21 cellular contexts compared by ENCODE assay signal in genomic region chr1:230985711-230986110, GRCh38. TPM values are rescaled to one million over a fixed set of nuclear protein-coding genes. Genes with fewer than 3 reads are reported as not detected.
DNase-seq lines count a peak whose midpoint lies in the region; TF ChIP-seq lines count a peak whose summit lies in the region.
"Had no signal": no experiment of that assay in that cellular context is flagged by ENCODE, and none has a peak within 500 bp of the region (broad histone marks: within the 10 kb centered on the region; RNA-seq: fewer than 3 reads in every experiment).

No MANE protein-coding gene starts in this region.

- H3K27ac ChIP-seq in endodermal cell (ENCODE audit: low read depth, low read length) (no peak overlapping the region), transverse colon (peak overlapping the region; percentile 68 to 80 (median 74))
- H3K27ac ChIP-seq: C4-2B, GM23248, KMS-11, PC-9, SJCRH30 had no signal

- intact Hi-C loops in transverse colon (cut with DNase I; ENCODE audit: low total_unique reads) = no loop called here

- DNase-seq in ELF-1 (ENCODE audit: low read depth, low spot score) = peak; percentile 12
- no peak for DNase-seq in endodermal cell
- peak; percentile 80 for DNase-seq in kidney tubule cell (ENCODE audit: low spot score)
- peak; percentile 71 for DNase-seq in transverse colon
- DNase-seq in T-helper 2 cell treated with Interferon-gamma antibody and Interleukin-4, amounts not matched to agents 5 μg/mL and 100 μg/mL, for 36 hours (ENCODE audit: low spot score) = no peak
- DNase-seq in DMS53 treated with DMSO at 0.1 percent for 48 hours (lab: John Stamatoyannopoulos, UW; ENCODE audit: unreplicated experiment) = no peak
- no peak for DNase-seq in SIG-M5 (lab: John Stamatoyannopoulos, UW)
- no peak for DNase-seq in HuH-7 (ENCODE audit: low spot score)
- DNase-seq: GM23248, NCI-H1092 treated with DMSO at 0.1 percent for 48 hours, NCI-H146, NCI-H2029, NCI-H2227 treated with DMSO at 0.1 percent for 48 hours, NCI-H510A, NCI-H748 treated with DMSO at 0.1 percent for 48 hours, PC-9, SJCRH30 had no signal

- no peak overlapping the region for H3K27ac Mint-ChIP-seq in endodermal cell
- H3K27ac Mint-ChIP-seq in T-helper 2 cell treated with Interferon-gamma antibody and Interleukin-4, amounts not matched to agents 5 μg/mL and 100 μg/mL, for 36 hours = no peak overlapping the region

- in situ Hi-C loops in transverse colon (cut with MboI; ENCODE audit: low pct_ligation_motif_present in 1 of 4, low pct_unique_long_range_greater_than_20kb in 1 of 4, low sequenced_read_pairs in 3 of 4) = no loop called here

- TF ChIP-seq EP300 in transverse colon (IDR thresholded peaks at IDR 0.05; ENCODE audit: low read depth) = no peak

- H3K36me3 ChIP-seq in endodermal cell (ENCODE audit: control insufficient read depth, insufficient read depth, low read length) (peaks cover 4% of the 10 kb centered on the region), transverse colon (peaks cover 0 to 18% (median 0%) of the 10 kb centered on the region in 4 donors)

- H3K4me1 Mint-ChIP-seq in endodermal cell = peaks cover 15% of the 10 kb centered on the region
- H3K4me1 Mint-ChIP-seq in T-helper 2 cell treated with Interferon-gamma antibody and Interleukin-4, amounts not matched to agents 5 μg/mL and 100 μg/mL, for 36 hours (ENCODE audit: low read depth) = no peaks in the 10 kb centered on the region

- TF ChIP-seq POLR2A in transverse colon (IDR thresholded peaks at IDR 0.05) = no peak

- peaks cover 53% of the 10 kb centered on the region for H3K27me3 Mint-ChIP-seq in endodermal cell (ENCODE audit: insufficient read depth)
- no peaks in the 10 kb centered on the region for H3K27me3 Mint-ChIP-seq in T-helper 2 cell treated with Interferon-gamma antibody and Interleukin-4, amounts not matched to agents 5 μg/mL and 100 μg/mL, for 36 hours (ENCODE audit: low read depth)

- H3K9me3 Mint-ChIP-seq in endodermal cell = no peaks in the 10 kb centered on the region
- no peaks in the 10 kb centered on the region for H3K9me3 Mint-ChIP-seq in T-helper 2 cell treated with Interferon-gamma antibody and Interleukin-4, amounts not matched to agents 5 μg/mL and 100 μg/mL, for 36 hours

- H3K9ac ChIP-seq in endodermal cell (ENCODE audit: extremely low read depth, low read length, poor library complexity, severe bottlenecking) = no peak overlapping the region
- H3K9ac ChIP-seq: GM23248, KMS-11 had no signal

- peaks cover 5% of the 10 kb centered on the region for H3K36me3 Mint-ChIP-seq in endodermal cell (ENCODE audit: low read depth)
- H3K36me3 Mint-ChIP-seq in T-helper 2 cell treated with Interferon-gamma antibody and Interleukin-4, amounts not matched to agents 5 μg/mL and 100 μg/mL, for 36 hours (ENCODE audit: low read depth) = peaks cover 8% of the 10 kb centered on the region

- H3K9me3 ChIP-seq in endodermal cell (ENCODE audit: control insufficient read depth, low read length) (no peaks in the 10 kb centered on the region), transverse colon (no peaks in the 10 kb centered on the region)
- H3K9me3 ChIP-seq: HAP-1, SJCRH30 had no signal

- H3K4me3 Mint-ChIP-seq in endodermal cell = no peak overlapping the region
- no peak overlapping the region for H3K4me3 Mint-ChIP-seq in T-helper 2 cell treated with Interferon-gamma antibody and Interleukin-4, amounts not matched to agents 5 μg/mL and 100 μg/mL, for 36 hours

- H3K4me1 ChIP-seq in endodermal cell (ENCODE audit: control insufficient read depth, insufficient read depth, low read length) = peaks cover 10% of the 10 kb centered on the region
- H3K4me1 ChIP-seq in transverse colon = peaks cover 3 to 52% (median 31%) of the 10 kb centered on the region in 4 donors
- H3K4me1 ChIP-seq: SJCRH30 had no signal

- 94 to 100% methylated on average over 4 to 6 of the region's 6 CpGs for WGBS in endodermal cell (ENCODE audit: insufficient coverage in 1 of 2, insufficient read length in 1 of 2), 2 experiments
- WGBS in transverse colon (ENCODE audit: low coverage in 1 of 2), 2 donors = 52 to 59% methylated on average over 6 of the region's 6 CpGs

- H3K27me3 ChIP-seq in endodermal cell (ENCODE audit: control insufficient read depth, insufficient read depth, low read length, poor library complexity, severe bottlenecking) = no peaks in the 10 kb centered on the region
- no peaks in the 10 kb centered on the region for H3K27me3 ChIP-seq in transverse colon
- H3K27me3 ChIP-seq: SJCRH30 had no signal

- H3K4me3 ChIP-seq in endodermal cell (ENCODE audit: low read length) = peak overlapping the region; percentile 53
- no peak overlapping the region for H3K4me3 ChIP-seq in transverse colon
- H3K4me3 ChIP-seq: GM12878, GM23248, HAP-1, PC-9, SJCRH30 had no signal

- no peak for TF ChIP-seq CTCF in endodermal cell (conservative IDR thresholded peaks at IDR 0.05)
- no peak for TF ChIP-seq CTCF in transverse colon (IDR thresholded peaks at IDR 0.05)

RNA-seq across cellular contexts. Expression of gene ARV1, which starts 6.8 kb away (rescaled TPM):
- total RNA-seq in endodermal cell (10 to 100 TPM in 1 of 2 donors, 1 to 10 TPM in 1; 8.4 to 12.5 TPM), transverse colon (10 to 100 TPM in 2 of 4 donors, 1 to 10 TPM in 2; 7.1 to 37.3 (median 18.4) TPM)
- polyA plus RNA-seq in endodermal cell (2013, experiment 1 of 2) = 24.5 TPM
- polyA plus RNA-seq in endodermal cell (2013, experiment 2 of 2) = 21.3 TPM

RNA-seq across cellular contexts. Expression of gene TTC13, which starts 7.0 kb away (rescaled TPM):
- total RNA-seq in endodermal cell (10 to 100 TPM; 12.4 to 14.5 TPM), transverse colon (100 to 1,000 TPM in 2 of 4 donors, 10 to 100 TPM in 2; 44.8 to 178 (median 117) TPM)
- 18.5 TPM for polyA plus RNA-seq in endodermal cell (2013, experiment 1 of 2)
- polyA plus RNA-seq in endodermal cell (2013, experiment 2 of 2) = 19.7 TPM

RNA-seq across cellular contexts. Expression of gene FAM89A, which starts 54.3 kb away (rescaled TPM):
- 10 to 100 TPM; 55.9 to 57.7 TPM for total RNA-seq in endodermal cell
- polyA plus RNA-seq in endodermal cell (2013, experiment 1 of 2) = 20.4 TPM
- polyA plus RNA-seq in endodermal cell (2013, experiment 2 of 2) = 20.4 TPM
- 10 to 100 TPM in 1 of 4 donors, 1 to 10 TPM in 3; 3.3 to 10.7 (median 7.8) TPM for total RNA-seq in transverse colon

Comparison
In these comparisons a context has a peak if more than half of its experiments do, and no peak if none do; other contexts are left out.
1. DNase-seq: peak in ELF-1 (single experiment), kidney tubule cell (single experiment) and transverse colon (single experiment); none in endodermal cell (single experiment), T-helper 2 cell treated with Interferon-gamma antibody and Interleukin-4, amounts not matched to agents 5 μg/mL and 100 μg/mL, for 36 hours (single experiment), DMS53 treated with DMSO at 0.1 percent for 48 hours (single experiment), SIG-M5 (single experiment) and HuH-7 (single experiment).
2. RNA of gene FAM89A, which starts 54.3 kb away (total RNA-seq): 55.9 to 57.7 TPM in endodermal cell; 3.3 to 10.7 TPM in transverse colon; every median in the first group is over 4 times any median in the second.